ENCODE assay signal across 8 cellular contexts in genomic region chr3:50550079-50550736, GRCh38. TPM values are rescaled to one million over a fixed set of nuclear protein-coding genes. Genes with fewer than 3 reads are reported as not detected.
DNase-seq lines count a peak whose midpoint lies in the region; ATAC-seq and TF ChIP-seq lines count a peak whose summit lies in the region.

No MANE protein-coding gene starts in this region.

- ATAC-seq in Right ventricle myocardium superior (ENCODE audit: poor library complexity) = peak; percentile 75
- peak; percentile 44 for ATAC-seq in sciatic nerve
- ATAC-seq in HG03025 (IDR thresholded peaks at IDR 0.05; ENCODE audit: low FRiP score, unreplicated experiment) = no peak
- no peak for ATAC-seq in HG02642 (IDR thresholded peaks at IDR 0.05; ENCODE audit: poor library complexity, unreplicated experiment)

- no peak overlapping the region for H3K4me3 ChIP-seq in AG10803 (ENCODE audit: low read length)

- intact Hi-C loops in Right ventricle myocardium superior (cut with DNase I) (no loop called here), sciatic nerve (cut with DNase I) (no loop called here)

- DNase-seq in AG10803 (ENCODE audit: low read depth) (no peak), GM19240 (ENCODE audit: insufficient read length, low spot score) (peak; percentile 47), RPMI8226 (peak; percentile 67), Right ventricle myocardium superior (peak; percentile 71), sciatic nerve (ENCODE audit: low spot score) (peak; percentile 76)
- DNase-seq in activated naive CD4-positive, alpha-beta T cell (lab: John Stamatoyannopoulos, UW) = peak in 3 of 4 experiments; percentile 24 to 61 (median 49)

- peak; percentile 73 for TF ChIP-seq CTCF in AG10803 (conservative IDR thresholded peaks at IDR 0.05; ENCODE audit: low read length)

RNA-seq across cellular contexts. Expression of gene C3orf18, which starts 17.3 kb away (rescaled TPM):
- total RNA-seq in Right ventricle myocardium superior (53.1 TPM), sciatic nerve (16.1 TPM)

RNA-seq across cellular contexts. Expression of gene HEMK1, which starts 19.1 kb away (rescaled TPM):
- total RNA-seq in Right ventricle myocardium superior (19.5 TPM), sciatic nerve (21.3 TPM)

RNA-seq across cellular contexts. Expression of gene CACNA2D2, which starts 46.8 kb away (rescaled TPM):
- total RNA-seq in Right ventricle myocardium superior (1.6 TPM), sciatic nerve (1.8 TPM)

Comparison
In these comparisons a context has a peak if more than half of its experiments do, and no peak if none do; other contexts are left out.
1. ATAC-seq: peak in Right ventricle myocardium superior (single experiment) and sciatic nerve (single experiment); none in HG03025 (single experiment) and HG02642 (single experiment).